In the genomic region with DNA sequence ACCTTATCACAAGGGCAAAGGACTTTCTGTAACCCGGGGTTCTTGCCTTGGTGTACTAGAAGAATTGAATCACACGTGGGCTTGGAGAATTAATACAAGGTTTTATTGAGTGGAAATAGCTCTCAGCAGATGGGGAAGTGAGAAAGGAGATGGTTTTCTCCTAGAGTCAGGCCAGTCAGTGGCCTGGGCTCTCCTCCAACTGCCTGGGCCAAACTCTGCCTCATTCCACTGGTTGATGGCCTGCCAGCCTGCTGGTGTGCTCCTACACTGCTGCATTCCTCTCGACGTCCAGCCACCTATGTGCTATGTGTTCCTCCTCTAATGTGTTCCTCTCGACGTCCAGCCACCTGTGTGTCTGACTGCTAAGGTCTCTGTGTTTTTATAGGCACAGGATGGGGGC, we compare ENCODE assay signal across 29 cellular contexts. TPM values are rescaled to one million over a fixed set of nuclear protein-coding genes. Genes with fewer than 3 reads are reported as not detected.
DNase-seq lines count a peak whose midpoint lies in the region; ATAC-seq, FAIRE-seq and TF ChIP-seq lines count a peak whose summit lies in the region.
"Had no signal": no experiment of that assay in that cellular context is flagged by ENCODE, and none has a peak within 500 bp of the region (broad histone marks: within the 10 kb centered on the region; RNA-seq: fewer than 3 reads in every experiment).

No MANE protein-coding gene starts in this region.

- TF ChIP-seq CTCF in AG10803 (conservative IDR thresholded peaks at IDR 0.05; ENCODE audit: low read length) (no peak), WTC11 (IDR thresholded peaks at IDR 0.05) (no peak), heart right ventricle (IDR thresholded peaks at IDR 0.05) (no peak), breast epithelium (IDR thresholded peaks at IDR 0.05) (no peak)

- POLR2A ChIA-PET in WTC11 (lab: Charles Lee), result no interaction called here

- H3K4me3 Mint-ChIP-seq in WTC11, result no peak overlapping the region
- H3K4me3 Mint-ChIP-seq: activated naive CD8-positive, alpha-beta T cell treated with anti-CD3 and anti-CD28 coated beads, Interleukin-2, amount 50 U/mL, for 24 hours; activated T-cell treated with anti-CD3 and anti-CD28 coated beads, Interleukin-2, amount 50 U/mL, for 72 hours; B cell; CD4-positive, alpha-beta memory T cell; central memory CD8-positive, alpha-beta T cell; mesothelial cell of epicardium; T-helper 1 cell treated with Interleukin-12 subunit alpha and Interleukin-12 subunit beta and Interleukin-4 antibody, amounts not matched to agents 30 μg/mL and 1 μg/mL, for 36 hours had no signal

- H3K4me1 ChIP-seq in heart right ventricle (no peaks in the 10 kb centered on the region), breast epithelium (no peaks in the 10 kb centered on the region), HAP-1 (no peaks in the 10 kb centered on the region)
- no peaks in the 10 kb centered on the region for H3K4me1 ChIP-seq in effector memory CD4-positive, alpha-beta T cell (ENCODE audit: control insufficient read depth, insufficient read depth, low read length, poor library complexity, severe bottlenecking)
- H3K4me1 ChIP-seq: A549, prostate gland, tibial nerve had no signal

- no peak for TF ChIP-seq POLR2A in breast epithelium (IDR thresholded peaks at IDR 0.05)

- no peaks in the 10 kb centered on the region for H3K9me3 Mint-ChIP-seq in WTC11
- H3K9me3 Mint-ChIP-seq: activated naive CD8-positive, alpha-beta T cell treated with anti-CD3 and anti-CD28 coated beads, Interleukin-2, amount 50 U/mL, for 24 hours; activated T-cell treated with anti-CD3 and anti-CD28 coated beads, Interleukin-2, amount 50 U/mL, for 72 hours; CD4-positive, alpha-beta memory T cell; central memory CD8-positive, alpha-beta T cell; T-helper 1 cell treated with Interleukin-12 subunit alpha and Interleukin-12 subunit beta and Interleukin-4 antibody, amounts not matched to agents 30 μg/mL and 1 μg/mL, for 36 hours had no signal

- FAIRE-seq in frontal cortex (lab: Jason Lieb, UNC), result no peak
- FAIRE-seq: A549 had no signal

- 35 to 53% methylated on average over 6 of the region's 6 CpGs for WGBS in heart right ventricle, 2 donors

- H3K27me3 Mint-ChIP-seq in WTC11 (ENCODE audit: low read depth), result no peaks in the 10 kb centered on the region
- H3K27me3 Mint-ChIP-seq: activated naive CD8-positive, alpha-beta T cell treated with anti-CD3 and anti-CD28 coated beads, Interleukin-2, amount 50 U/mL, for 24 hours; B cell; CD4-positive, alpha-beta memory T cell; central memory CD8-positive, alpha-beta T cell had no signal

- H3K9me3 ChIP-seq in heart right ventricle (no peaks in the 10 kb centered on the region), breast epithelium (no peaks in the 10 kb centered on the region), HAP-1 (no peaks in the 10 kb centered on the region)
- no peaks in the 10 kb centered on the region for H3K9me3 ChIP-seq in effector memory CD4-positive, alpha-beta T cell (ENCODE audit: control insufficient read depth, low read length)
- H3K9me3 ChIP-seq: A549, neutrophil, prostate gland, tibial nerve had no signal

- H3K27ac ChIP-seq in heart right ventricle, result no peak overlapping the region
- H3K27ac ChIP-seq in effector memory CD4-positive, alpha-beta T cell (ENCODE audit: insufficient read depth, low read length, poor library complexity, severe bottlenecking), result no peak overlapping the region
- H3K27ac ChIP-seq in breast epithelium, result no peak overlapping the region
- H3K27ac ChIP-seq: A549, dorsolateral prefrontal cortex, neutrophil, prostate gland, tibial nerve had no signal

- peaks cover 33% of the 10 kb centered on the region for H3K4me1 Mint-ChIP-seq in WTC11
- H3K4me1 Mint-ChIP-seq: activated naive CD8-positive, alpha-beta T cell treated with anti-CD3 and anti-CD28 coated beads, Interleukin-2, amount 50 U/mL, for 24 hours; CD4-positive, alpha-beta memory T cell; central memory CD8-positive, alpha-beta T cell; mesothelial cell of epicardium had no signal

- intact Hi-C loops in heart right ventricle (cut with DNase I) (no loop called here), breast epithelium (cut with DNase I; ENCODE audit: low total_unique reads) (no loop called here)

- no peak overlapping the region for H3K27ac Mint-ChIP-seq in WTC11
- H3K27ac Mint-ChIP-seq: activated naive CD8-positive, alpha-beta T cell treated with anti-CD3 and anti-CD28 coated beads, Interleukin-2, amount 50 U/mL, for 24 hours; activated T-cell treated with anti-CD3 and anti-CD28 coated beads, Interleukin-2, amount 50 U/mL, for 72 hours; B cell; mesothelial cell of epicardium; T-helper 1 cell treated with Interleukin-12 subunit alpha and Interleukin-12 subunit beta and Interleukin-4 antibody, amounts not matched to agents 30 μg/mL and 1 μg/mL, for 36 hours had no signal

- H3K27me3 ChIP-seq in heart right ventricle, result peaks cover 0 to 21% (median 0%) of the 10 kb centered on the region in 7 donors
- H3K27me3 ChIP-seq in effector memory CD4-positive, alpha-beta T cell (replicated peaks; ENCODE audit: control insufficient read depth, insufficient read depth, low read length, poor library complexity, severe bottlenecking), result no peaks in the 10 kb centered on the region
- peaks cover 0 to 9% of the 10 kb centered on the region in 2 donors for H3K27me3 ChIP-seq in breast epithelium
- H3K27me3 ChIP-seq in HAP-1 (ENCODE audit: low read depth), result no peaks in the 10 kb centered on the region
- H3K27me3 ChIP-seq: neutrophil, tibial nerve had no signal

- DNase-seq in AG10803 (ENCODE audit: low read depth), result peak; percentile 44
- no peak for DNase-seq in WTC11 (ENCODE audit: low spot score)
- peak; percentile 4 to 15 for DNase-seq in heart right ventricle
- no peak for DNase-seq in effector memory CD4-positive, alpha-beta T cell
- no peak for DNase-seq in frontal cortex (ENCODE audit: low spot score in 2 of 2)
- no peak for DNase-seq in breast epithelium (ENCODE audit: low spot score in 2 of 2)
- DNase-seq in HAP-1 (ENCODE audit: low spot score in 2 of 2), result no peak
- DNase-seq: activated CD4-positive, alpha-beta T cell treated with anti-CD3 and anti-CD28 coated beads, Interleukin-2, amount 50 U/mL, for 48 hours; activated naive CD4-positive, alpha-beta T cell; activated naive CD8-positive, alpha-beta T cell treated with anti-CD3 and anti-CD28 coated beads, Interleukin-2, amount 50 U/mL, for 24 hours; activated T-cell treated with anti-CD3 and anti-CD28 coated beads, Interleukin-2, amount 50 U/mL, for 72 hours; CD4-positive, alpha-beta memory T cell; NCI-H1105 treated with DMSO at 0.1 percent for 48 hours; NCI-H187 treated with DMSO at 0.1 percent for 48 hours; NCI-H524 treated with DMSO at 0.1 percent for 48 hours; NK-92 treated with Interleukin-12 subunit alpha and Interleukin-12 subunit beta, amount 100 ng/mL, for 24 hours; stimulated activated CD4-positive, alpha-beta T cell treated with anti-CD3 and anti-CD28 coated beads, Interleukin-4, amount 100 ng/mL, for 24 hours had no signal

- no peaks in the 10 kb centered on the region for H3K36me3 ChIP-seq in heart right ventricle
- H3K36me3 ChIP-seq in effector memory CD4-positive, alpha-beta T cell (ENCODE audit: control insufficient read depth, insufficient read depth, low read length), result no peaks in the 10 kb centered on the region
- H3K36me3 ChIP-seq in breast epithelium, result no peaks in the 10 kb centered on the region
- H3K36me3 ChIP-seq in HAP-1 (replicated peaks), result no peaks in the 10 kb centered on the region
- H3K36me3 ChIP-seq: neutrophil, prostate gland, tibial nerve had no signal

- H3K36me3 Mint-ChIP-seq in WTC11, result no peaks in the 10 kb centered on the region
- H3K36me3 Mint-ChIP-seq: mesothelial cell of epicardium had no signal

- in situ Hi-C loops in HAP-1 (cut with MboI; ENCODE audit: low sequenced_read_pairs), result no loop called here

- CTCF ChIA-PET in WTC11 (lab: Charles Lee), result no interaction called here

- ATAC-seq in GM18511 (IDR thresholded peaks at IDR 0.05; ENCODE audit: unreplicated experiment) (peak; percentile 70), WTC11 (peak; percentile 15; the same call in 1 of the 2 replicates), heart right ventricle (peak in 4 of 8 donors; percentile 68 to 85 (median 69))
- ATAC-seq: A549; activated CD4-positive, CD25-positive, alpha-beta regulatory T cell treated with anti-CD3 and anti-CD28 coated beads, Interleukin-2, amount 50 U/mL, for 24 hours; activated naive CD8-positive, alpha-beta T cell treated with anti-CD3 and anti-CD28 coated beads, Interleukin-2, amount 50 U/mL, for 24 hours; activated T-cell treated with anti-CD3 and anti-CD28 coated beads, Interleukin-2, amount 50 U/mL, for 72 hours; SK-N-SH treated with all-trans-retinoic acid at 6 μM for 48 hours had no signal

- H3K4me3 ChIP-seq in AG10803 (ENCODE audit: low read length) (no peak overlapping the region), heart right ventricle (no peak overlapping the region), breast epithelium (no peak overlapping the region), HAP-1 (no peak overlapping the region)
- H3K4me3 ChIP-seq in effector memory CD4-positive, alpha-beta T cell (ENCODE audit: insufficient read depth, low read depth, low read length, poor library complexity, severe bottlenecking), result no peak overlapping the region
- H3K4me3 ChIP-seq: A549, dorsolateral prefrontal cortex, prostate gland, tibial nerve had no signal

TF ChIP-seq in WTC11, 78 proteins besides CTCF, POLR2A, EP300 and RAD21 (continues in another document):
- TF ChIP-seq ZNF121 (CRISPR knock-in tag; IDR thresholded peaks at IDR 0.05) (no peak), ZNF423 (CRISPR knock-in tag; IDR thresholded peaks at IDR 0.05) (no peak), SMAD4 (CRISPR knock-in tag; IDR thresholded peaks at IDR 0.05) (no peak), FOXP1 (CRISPR knock-in tag; IDR thresholded peaks at IDR 0.05; ENCODE audit: borderline replicate concordance) (no peak), ZBTB21 (CRISPR knock-in tag; IDR thresholded peaks at IDR 0.05; ENCODE audit: borderline replicate concordance) (no peak), CBFB (CRISPR knock-in tag; IDR thresholded peaks at IDR 0.05; ENCODE audit: low read depth) (no peak), ETV6 (CRISPR knock-in tag; IDR thresholded peaks at IDR 0.05) (no peak)

RNA-seq across cellular contexts. Expression of a gene that starts 35.3 kb away (rescaled TPM):
- 2.3 to 4.5 TPM (median 2.5 TPM) in 3 replicates for total RNA-seq in WTC11 (2021)
- under 1 TPM in 9 of 10 donors, not detected in 1; 0.18 to 0.57 (median 0.30) TPM for total RNA-seq in heart right ventricle
- polyA plus RNA-seq in heart right ventricle, result under 1 TPM; 0.13 to 0.66 TPM
- 2.0 TPM for total RNA-seq in frontal cortex
- 1 to 10 TPM in 1 of 3 donors, under 1 TPM in 2; 0.32 to 1.3 (median 0.73) TPM for total RNA-seq in breast epithelium

RNA-seq across cellular contexts. Expression of a gene that starts 51.2 kb away (rescaled TPM):
- 10.6 to 13.9 TPM (median 11.7 TPM) in 3 replicates for total RNA-seq in WTC11 (2021)
- total RNA-seq in heart right ventricle, result 1 to 10 TPM; 6.5 to 8.7 (median 7.0) TPM
- 1 to 10 TPM; 6.0 to 9.7 TPM for polyA plus RNA-seq in heart right ventricle
- total RNA-seq in frontal cortex, result 9.8 TPM
- total RNA-seq in breast epithelium, result 10 to 100 TPM in 2 of 3 donors, 1 to 10 TPM in 1; 7.3 to 10.8 (median 10.6) TPM

Comparison
In these comparisons a context has a peak if more than half of its experiments do, and no peak if none do; other contexts are left out.
1. DNase-seq: peak in AG10803 (single experiment) and heart right ventricle (2 of 2); none in WTC11 (single experiment), effector memory CD4-positive, alpha-beta T cell (0 of 3), frontal cortex (0 of 2), breast epithelium (0 of 2) and HAP-1 (0 of 2).